In the genomic region with DNA sequence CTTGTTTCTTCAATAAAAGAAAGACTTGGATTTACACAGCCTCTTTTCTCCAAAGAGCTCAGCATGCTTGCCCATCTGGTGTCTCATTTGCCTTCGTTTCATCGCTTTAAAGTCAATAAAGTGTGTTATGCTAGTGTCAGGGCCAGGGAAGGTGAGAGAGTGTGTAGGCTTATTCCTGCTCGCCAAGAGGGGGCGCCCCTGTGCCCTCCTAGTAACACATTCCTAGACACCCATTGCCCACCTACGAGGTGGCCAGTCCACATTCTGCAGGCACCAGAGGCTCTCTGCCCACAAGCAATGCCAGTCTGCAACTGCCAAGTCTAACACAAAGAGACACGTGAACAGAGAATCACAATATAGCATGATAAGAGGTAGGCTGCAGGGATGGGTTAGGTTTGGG, we compare ENCODE assay signal across 12 cellular contexts. TPM values are rescaled to one million over a fixed set of nuclear protein-coding genes. Genes with fewer than 3 reads are reported as not detected.
DNase-seq lines count a peak whose midpoint lies in the region; ATAC-seq and TF ChIP-seq lines count a peak whose summit lies in the region.
"Had no signal": no experiment of that assay in that cellular context is flagged by ENCODE, and none has a peak within 500 bp of the region (broad histone marks: within the 10 kb centered on the region; RNA-seq: fewer than 3 reads in every experiment).

No MANE protein-coding gene starts in this region.

- TF ChIP-seq CTCF in BJ (IDR thresholded peaks at IDR 0.05; ENCODE audit: insufficient read depth, low read depth, low read length) (peak; percentile 36), GM12874 (IDR thresholded peaks at IDR 0.05; ENCODE audit: insufficient read depth, low read depth, low read length) (peak; percentile 37; the same call in 1 of the 2 replicates), Panc1 (IDR thresholded peaks at IDR 0.05) (peak; percentile 63), fibroblast of the aortic adventitia (IDR thresholded peaks at IDR 0.05; ENCODE audit: insufficient read depth, low read length) (peak; percentile 24)

- H3K4me1 ChIP-seq in Panc1 (ENCODE audit: control insufficient read depth, insufficient read depth, low read length): no peaks in the 10 kb centered on the region

- no peaks in the 10 kb centered on the region for H3K9me3 ChIP-seq in Panc1 (ENCODE audit: control insufficient read depth, insufficient read depth, low read depth, low read length)
- H3K9me3 ChIP-seq: suprapubic skin had no signal

- POLR2A ChIA-PET in BJ (lab: Charles Lee): no interaction called here
- POLR2A ChIA-PET in Panc1 (lab: Charles Lee): no interaction called here

- no peak for ATAC-seq in Panc1
- ATAC-seq in HG02678 (IDR thresholded peaks at IDR 0.05; ENCODE audit: unreplicated experiment): no peak
- ATAC-seq in HG03108 (IDR thresholded peaks at IDR 0.05; ENCODE audit: unreplicated experiment): no peak
- ATAC-seq in GM18867 (IDR thresholded peaks at IDR 0.05; ENCODE audit: unreplicated experiment): no peak
- ATAC-seq in GM18498 (IDR thresholded peaks at IDR 0.05; ENCODE audit: unreplicated experiment): no peak

- BruUV-seq in Panc1 (replicated peaks; lab: Mats Ljungman, UMichigan): no TSS peak

- H3K27me3 ChIP-seq in BJ (ENCODE audit: control insufficient read depth, insufficient read depth, low read length): peaks cover 3% of the 10 kb centered on the region; the same call in 1 of the 2 replicates
- H3K27me3 ChIP-seq in Panc1 (ENCODE audit: control insufficient read depth, insufficient read depth, low read length): peaks cover 14% of the 10 kb centered on the region
- H3K27me3 ChIP-seq: suprapubic skin had no signal

- in situ Hi-C loops in Panc1 (cut with HindIII; ENCODE audit: low pct_unique_long_range_greater_than_20kb, low sequenced_read_pairs): no loop called here

- intact Hi-C loops in Panc1 (cut with micrococcal nuclease; ENCODE audit: unreplicated experiment): no loop called here

- no peak overlapping the region for H3K27ac ChIP-seq in Panc1 (ENCODE audit: low read length)
- H3K27ac ChIP-seq: suprapubic skin had no signal

- H3K4me3 ChIP-seq in BJ (ENCODE audit: low read depth, low read length): no peak overlapping the region
- no peak overlapping the region for H3K4me3 ChIP-seq in Panc1 (ENCODE audit: low read depth in 2 of 2, low read length in 2 of 2)
- no peak overlapping the region for H3K4me3 ChIP-seq in fibroblast of the aortic adventitia (ENCODE audit: low read depth, low read length)
- H3K4me3 ChIP-seq: suprapubic skin had no signal

- CTCF ChIA-PET in BJ (lab: Yijun Ruan, JAX): interaction anchor here (0.9 to 7.3 kb wide), 9 partner anchors 9 to 733 kb away, joined by 3 to 96 read pairs (median 30); no protein-coding TSS in a partner anchor
- CTCF ChIA-PET in Panc1 (lab: Charles Lee): interaction anchor here (2.3 kb wide), 1 partner anchor 10 kb away, joined by 11 read pairs; no protein-coding TSS in a partner anchor

- no peak for DNase-seq in BJ (ENCODE audit: low read depth)
- no peak for DNase-seq in Panc1 (ENCODE audit: low read depth, low spot score)
- no peak for DNase-seq in fibroblast of the aortic adventitia (ENCODE audit: low read depth)
- DNase-seq: stimulated activated CD4-positive, alpha-beta T cell treated with anti-CD3 and anti-CD28 coated beads, Interleukin-4, amount 100 ng/mL, for 1 hour; T-helper 9 cell had no signal

- H3K36me3 ChIP-seq in BJ (ENCODE audit: control insufficient read depth, insufficient read depth, low read length) (no peaks in the 10 kb centered on the region), Panc1 (ENCODE audit: control insufficient read depth, insufficient read depth, low read length) (no peaks in the 10 kb centered on the region)
- H3K36me3 ChIP-seq: suprapubic skin had no signal

RNA-seq across cellular contexts. Expression of a gene that starts 39.4 kb away (rescaled TPM):
- not detected in 2 replicates for polyA plus RNA-seq in BJ (2011; rRNA removed)
- polyA minus RNA-seq in BJ (2011; rRNA and poly(A)+ RNA removed): not detected in 2 replicates
- total RNA-seq in Panc1 (2021; ENCODE audit: unreplicated experiment) (not detected), fibroblast of the aortic adventitia (ENCODE audit: low replicate concordance) (not detected in 2 replicates)
- not detected for polyA plus RNA-seq in Panc1 (2012; ENCODE audit: insufficient read length)
- total RNA-seq: HT1080 had no signal
